ENCODE assay signal across 12 cellular contexts in genomic region chr1:19636749-19637148, GRCh38. TPM values are rescaled to one million over a fixed set of nuclear protein-coding genes. Genes with fewer than 3 reads are reported as not detected.
"Had no signal": no experiment of that assay in that cellular context is flagged by ENCODE, and none has a peak within 500 bp of the region (broad histone marks: within the 10 kb centered on the region; RNA-seq: fewer than 3 reads in every experiment).

No MANE protein-coding gene starts in this region.

RNA-seq across cellular contexts. Expression of gene HTR6, which starts 27.9 kb away (rescaled TPM):
- total RNA-seq: esophagus mucosa, esophagus squamous epithelium, gastrocnemius medialis, glomerular endothelial cell, heart right ventricle, kidney epithelial cell, left cardiac atrium, left lung, left ventricle myocardium superior, lower lobe of right lung, lung microvascular endothelial cell, mucosa of gallbladder had no signal
